In genomic region chrX:109822861-109823260, GRCh38 we compare ENCODE assay signal across 1 cellular context.
TF ChIP-seq lines count a peak whose summit lies in the region.

No MANE protein-coding gene starts in this region.

TF ChIP-seq in HepG2, 621 proteins besides CTCF, POLR2A, EP300 and RAD21 (continued from another document and continues in another):
- peak; percentile 72 for TF ChIP-seq PAXIP1 (CRISPR knock-in tag; conservative IDR thresholded peaks at IDR 0.05)
- peak; percentile 46 for TF ChIP-seq BCL6 (CRISPR knock-in tag; IDR thresholded peaks at IDR 0.05)
- TF ChIP-seq TARDBP (CRISPR knock-in tag; IDR thresholded peaks at IDR 0.05): peak; percentile 43; the same call in 1 of the 2 replicates
- TF ChIP-seq, protein P1, sequence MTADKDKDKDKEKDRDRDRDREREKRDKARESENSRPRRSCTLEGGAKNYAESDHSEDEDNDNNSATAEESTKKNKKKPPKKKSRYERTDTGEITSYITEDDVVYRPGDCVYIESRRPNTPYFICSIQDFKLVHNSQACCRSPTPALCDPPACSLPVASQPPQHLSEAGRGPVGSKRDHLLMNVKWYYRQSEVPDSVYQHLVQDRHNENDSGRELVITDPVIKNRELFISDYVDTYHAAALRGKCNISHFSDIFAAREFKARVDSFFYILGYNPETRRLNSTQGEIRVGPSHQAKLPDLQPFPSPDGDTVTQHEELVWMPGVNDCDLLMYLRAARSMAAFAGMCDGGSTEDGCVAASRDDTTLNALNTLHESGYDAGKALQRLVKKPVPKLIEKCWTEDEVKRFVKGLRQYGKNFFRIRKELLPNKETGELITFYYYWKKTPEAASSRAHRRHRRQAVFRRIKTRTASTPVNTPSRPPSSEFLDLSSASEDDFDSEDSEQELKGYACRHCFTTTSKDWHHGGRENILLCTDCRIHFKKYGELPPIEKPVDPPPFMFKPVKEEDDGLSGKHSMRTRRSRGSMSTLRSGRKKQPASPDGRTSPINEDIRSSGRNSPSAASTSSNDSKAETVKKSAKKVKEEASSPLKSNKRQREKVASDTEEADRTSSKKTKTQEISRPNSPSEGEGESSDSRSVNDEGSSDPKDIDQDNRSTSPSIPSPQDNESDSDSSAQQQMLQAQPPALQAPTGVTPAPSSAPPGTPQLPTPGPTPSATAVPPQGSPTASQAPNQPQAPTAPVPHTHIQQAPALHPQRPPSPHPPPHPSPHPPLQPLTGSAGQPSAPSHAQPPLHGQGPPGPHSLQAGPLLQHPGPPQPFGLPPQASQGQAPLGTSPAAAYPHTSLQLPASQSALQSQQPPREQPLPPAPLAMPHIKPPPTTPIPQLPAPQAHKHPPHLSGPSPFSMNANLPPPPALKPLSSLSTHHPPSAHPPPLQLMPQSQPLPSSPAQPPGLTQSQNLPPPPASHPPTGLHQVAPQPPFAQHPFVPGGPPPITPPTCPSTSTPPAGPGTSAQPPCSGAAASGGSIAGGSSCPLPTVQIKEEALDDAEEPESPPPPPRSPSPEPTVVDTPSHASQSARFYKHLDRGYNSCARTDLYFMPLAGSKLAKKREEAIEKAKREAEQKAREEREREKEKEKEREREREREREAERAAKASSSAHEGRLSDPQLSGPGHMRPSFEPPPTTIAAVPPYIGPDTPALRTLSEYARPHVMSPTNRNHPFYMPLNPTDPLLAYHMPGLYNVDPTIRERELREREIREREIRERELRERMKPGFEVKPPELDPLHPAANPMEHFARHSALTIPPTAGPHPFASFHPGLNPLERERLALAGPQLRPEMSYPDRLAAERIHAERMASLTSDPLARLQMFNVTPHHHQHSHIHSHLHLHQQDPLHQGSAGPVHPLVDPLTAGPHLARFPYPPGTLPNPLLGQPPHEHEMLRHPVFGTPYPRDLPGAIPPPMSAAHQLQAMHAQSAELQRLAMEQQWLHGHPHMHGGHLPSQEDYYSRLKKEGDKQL (CRISPR knock-in tag; IDR thresholded peaks at IDR 0.05; ENCODE audit: low read depth): peak; percentile 55; the same call in 1 of the 2 replicates
- TF ChIP-seq ERF (CRISPR knock-in tag; IDR thresholded peaks at IDR 0.05): peak; percentile 27; the same call in 1 of the 2 replicates
- no peak for TF ChIP-seq LCORL (IDR thresholded peaks at IDR 0.05)
- peak; percentile 44; the same call in 1 of the 2 replicates for TF ChIP-seq LCORL (CRISPR knock-in tag; IDR thresholded peaks at IDR 0.05)
- TF ChIP-seq, protein P2, sequence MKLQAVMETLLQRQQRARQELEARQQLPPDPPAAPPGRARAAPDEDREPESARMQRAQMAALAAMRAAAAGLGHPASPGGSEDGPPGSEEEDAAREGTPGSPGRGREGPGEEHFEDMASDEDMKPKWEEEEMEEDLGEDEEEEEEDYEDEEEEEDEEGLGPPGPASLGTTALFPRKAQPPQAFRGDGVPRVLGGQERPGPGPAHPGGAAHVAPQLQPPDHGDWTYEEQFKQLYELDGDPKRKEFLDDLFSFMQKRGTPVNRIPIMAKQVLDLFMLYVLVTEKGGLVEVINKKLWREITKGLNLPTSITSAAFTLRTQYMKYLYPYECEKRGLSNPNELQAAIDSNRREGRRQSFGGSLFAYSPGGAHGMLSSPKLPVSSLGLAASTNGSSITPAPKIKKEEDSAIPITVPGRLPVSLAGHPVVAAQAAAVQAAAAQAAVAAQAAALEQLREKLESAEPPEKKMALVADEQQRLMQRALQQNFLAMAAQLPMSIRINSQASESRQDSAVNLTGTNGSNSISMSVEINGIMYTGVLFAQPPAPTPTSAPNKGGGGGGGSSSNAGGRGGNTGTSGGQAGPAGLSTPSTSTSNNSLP (IDR thresholded peaks at IDR 0.05; ENCODE audit: low read depth, low read length): peak; percentile 84
- no peak for TF ChIP-seq ZSCAN31 (CRISPR knock-in tag; IDR thresholded peaks at IDR 0.05; ENCODE audit: low read depth)
- TF ChIP-seq HNF1B (CRISPR knock-in tag; IDR thresholded peaks at IDR 0.05): no peak
- TF ChIP-seq PPARG (CRISPR knock-in tag; conservative IDR thresholded peaks at IDR 0.05): peak; percentile 47; the same call in 1 of the 2 replicates
- TF ChIP-seq ZBED4 (CRISPR knock-in tag; IDR thresholded peaks at IDR 0.05; ENCODE audit: borderline replicate concordance): 0 out of 2 replicates have a peak, but pooled peaks have one; percentile 32
- peak; percentile 34; the same call in 1 of the 2 replicates for TF ChIP-seq ZNF331 (CRISPR knock-in tag; IDR thresholded peaks at IDR 0.05)
- TF ChIP-seq SNAI1 (CRISPR knock-in tag; IDR thresholded peaks at IDR 0.05; ENCODE audit: borderline replicate concordance): no peak
- peak; percentile 89 for TF ChIP-seq FOSL2 (CRISPR knock-in tag; IDR thresholded peaks at IDR 0.05)
- peak; percentile 19; the same call in 1 of the 2 replicates for TF ChIP-seq ZNF770 (CRISPR knock-in tag; IDR thresholded peaks at IDR 0.05)
- TF ChIP-seq FOXK2 (IDR thresholded peaks at IDR 0.05): peak; percentile 44; the same call in 1 of the 2 replicates
- peak; percentile 39; the same call in 1 of the 2 replicates for TF ChIP-seq NR2F6 (IDR thresholded peaks at IDR 0.05)
- TF ChIP-seq NR2F6 (CRISPR knock-in tag; IDR thresholded peaks at IDR 0.05): peak; percentile 51
- TF ChIP-seq, protein P3, sequence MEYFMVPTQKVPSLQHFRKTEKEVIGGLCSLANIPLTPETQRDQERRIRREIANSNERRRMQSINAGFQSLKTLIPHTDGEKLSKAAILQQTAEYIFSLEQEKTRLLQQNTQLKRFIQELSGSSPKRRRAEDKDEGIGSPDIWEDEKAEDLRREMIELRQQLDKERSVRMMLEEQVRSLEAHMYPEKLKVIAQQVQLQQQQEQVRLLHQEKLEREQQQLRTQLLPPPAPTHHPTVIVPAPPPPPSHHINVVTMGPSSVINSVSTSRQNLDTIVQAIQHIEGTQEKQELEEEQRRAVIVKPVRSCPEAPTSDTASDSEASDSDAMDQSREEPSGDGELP (IDR thresholded peaks at IDR 0.05; ENCODE audit: borderline replicate concordance, low read depth): peak; percentile 50; the same call in 1 of the 2 replicates
- peak; percentile 62; the same call in 1 of the 2 replicates for TF ChIP-seq FOXO1 (CRISPR knock-in tag; IDR thresholded peaks at IDR 0.05)
- peak; percentile 65; the same call in 1 of the 2 replicates for TF ChIP-seq SOX5 (CRISPR knock-in tag; IDR thresholded peaks at IDR 0.05; ENCODE audit: borderline replicate concordance)
- peak; percentile 41; the same call in 1 of the 2 replicates for TF ChIP-seq ELF1 (CRISPR knock-in tag; IDR thresholded peaks at IDR 0.05)
- peak; percentile 11 for TF ChIP-seq ZEB1 (IDR thresholded peaks at IDR 0.05; ENCODE audit: insufficient replicate concordance, low read depth)
- no peak for TF ChIP-seq FOXM1 (CRISPR knock-in tag; IDR thresholded peaks at IDR 0.05)
- no peak for TF ChIP-seq NFATC3 (CRISPR knock-in tag; IDR thresholded peaks at IDR 0.05)
- no peak for TF ChIP-seq PREB (CRISPR knock-in tag; IDR thresholded peaks at IDR 0.05)
- TF ChIP-seq YEATS4 (CRISPR knock-in tag; IDR thresholded peaks at IDR 0.05; ENCODE audit: borderline replicate concordance): no peak
- peak; percentile 14; the same call in 1 of the 2 replicates for TF ChIP-seq RCOR2 (CRISPR knock-in tag; IDR thresholded peaks at IDR 0.05)
- TF ChIP-seq, protein P4, sequence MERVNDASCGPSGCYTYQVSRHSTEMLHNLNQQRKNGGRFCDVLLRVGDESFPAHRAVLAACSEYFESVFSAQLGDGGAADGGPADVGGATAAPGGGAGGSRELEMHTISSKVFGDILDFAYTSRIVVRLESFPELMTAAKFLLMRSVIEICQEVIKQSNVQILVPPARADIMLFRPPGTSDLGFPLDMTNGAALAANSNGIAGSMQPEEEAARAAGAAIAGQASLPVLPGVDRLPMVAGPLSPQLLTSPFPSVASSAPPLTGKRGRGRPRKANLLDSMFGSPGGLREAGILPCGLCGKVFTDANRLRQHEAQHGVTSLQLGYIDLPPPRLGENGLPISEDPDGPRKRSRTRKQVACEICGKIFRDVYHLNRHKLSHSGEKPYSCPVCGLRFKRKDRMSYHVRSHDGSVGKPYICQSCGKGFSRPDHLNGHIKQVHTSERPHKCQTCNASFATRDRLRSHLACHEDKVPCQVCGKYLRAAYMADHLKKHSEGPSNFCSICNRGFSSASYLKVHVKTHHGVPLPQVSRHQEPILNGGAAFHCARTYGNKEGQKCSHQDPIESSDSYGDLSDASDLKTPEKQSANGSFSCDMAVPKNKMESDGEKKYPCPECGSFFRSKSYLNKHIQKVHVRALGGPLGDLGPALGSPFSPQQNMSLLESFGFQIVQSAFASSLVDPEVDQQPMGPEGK (CRISPR knock-in tag; IDR thresholded peaks at IDR 0.05): peak; percentile 95
